ENCODE assay signal across 1 cellular context in genomic region chr20:51172558-51173428, GRCh38.
TF ChIP-seq lines count a peak whose summit lies in the region.

No MANE protein-coding gene starts in this region.

TF ChIP-seq in WTC11, 78 proteins besides CTCF, POLR2A, EP300 and RAD21 (continued from another document):
- TF ChIP-seq ZNF425 (CRISPR knock-in tag; conservative IDR thresholded peaks at IDR 0.05) = no peak
